11 cellular contexts compared by ENCODE assay signal in the genomic region with DNA sequence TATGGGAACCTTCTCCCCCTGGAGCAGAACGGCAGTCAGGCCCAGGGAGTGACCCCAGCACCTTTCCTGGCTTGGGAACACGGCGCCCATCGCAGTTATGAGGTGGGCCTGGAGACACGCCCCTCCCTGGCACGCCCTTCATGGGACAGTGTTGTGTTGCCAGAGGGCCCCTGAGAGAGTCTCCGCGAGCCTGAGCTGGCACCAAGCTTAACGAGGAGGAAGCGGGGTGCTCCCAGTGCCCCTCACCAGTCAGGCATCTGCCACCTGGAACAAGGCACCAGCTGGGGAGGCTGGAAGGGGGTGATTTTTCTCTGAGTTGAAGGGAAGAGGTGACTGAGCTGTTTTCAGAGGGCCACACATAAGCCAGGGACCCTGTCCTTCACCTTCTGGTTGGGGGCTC.
"Had no signal": no experiment of that assay in that cellular context is flagged by ENCODE, and none has a peak within 500 bp of the region (broad histone marks: within the 10 kb centered on the region; RNA-seq: fewer than 3 reads in every experiment).

No MANE protein-coding gene starts in this region.

- H3K27me3 ChIP-seq: dorsolateral prefrontal cortex, left lung had no signal

- H3K4me1 ChIP-seq: left lung had no signal

- H3K9me3 ChIP-seq: left lung had no signal

- ATAC-seq: esophagus mucosa; left lung; natural killer cell treated with Interleukin-12 subunit alpha and Interleukin-12 subunit beta and Interleukin-15 and Interleukin-18, amount 100 ng/mL, for 72 hours had no signal

- DNase-seq: activated B cell treated with CpG ODN at 0.5 μM for 24 hours; activated CD4-positive, alpha-beta T cell treated with anti-CD3 and anti-CD28 coated beads, Interleukin-2, amount 10 ng/mL, durations not matched to agents 24 days and 14 days; activated gamma-delta T cell treated with Interleukin-2 at 50 U/mL for 16 hours; mesenchymal stem cell; occipital lobe; stimulated activated CD4-positive, alpha-beta T cell treated with anti-CD3 and anti-CD28 coated beads, Interleukin-4, amount 100 ng/mL, for 1 hour; stimulated activated CD8-positive, alpha-beta memory T cell treated with anti-CD3 and anti-CD28 coated beads, Interleukin-4, amount 100 ng/mL, for 48 hours had no signal

- H3K4me3 ChIP-seq: dorsolateral prefrontal cortex, left lung had no signal

- H3K27ac ChIP-seq: left lung had no signal
